3 cellular contexts compared by ENCODE assay signal in the genomic region with DNA sequence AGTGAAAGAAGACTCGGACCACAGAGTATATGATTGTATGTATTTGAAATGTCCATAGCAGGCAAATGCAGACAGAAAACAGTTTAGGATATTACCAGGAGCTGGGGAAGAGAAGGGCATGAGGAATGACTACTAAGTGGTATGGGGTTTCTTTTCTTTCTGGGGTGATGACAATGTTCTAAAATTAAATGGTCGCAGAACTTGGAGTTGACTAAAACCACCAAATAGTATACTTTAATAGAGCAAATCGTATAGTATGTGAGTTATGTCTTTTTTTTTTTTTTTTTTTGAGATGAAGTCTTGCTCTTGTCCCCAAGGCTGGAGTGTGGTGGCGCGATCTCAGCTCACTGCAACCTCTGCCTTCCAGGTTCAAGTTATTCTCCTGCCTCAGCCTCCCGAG.
TF ChIP-seq lines count a peak whose summit lies in the region.

No MANE protein-coding gene starts in this region.

TF ChIP-seq in GM23338, 12 proteins besides CTCF, POLR2A, EP300 and RAD21 (continued from another document):
- no peak for TF ChIP-seq REST (IDR thresholded peaks at IDR 0.05; ENCODE audit: unreplicated experiment)
- TF ChIP-seq NANOG (IDR thresholded peaks at IDR 0.05; ENCODE audit: borderline replicate concordance) = no peak
- TF ChIP-seq ZNF114 (CRISPR knock-in tag; IDR thresholded peaks at IDR 0.05) = no peak
- no peak for TF ChIP-seq EZH2phosphoT487 (IDR thresholded peaks at IDR 0.05; ENCODE audit: unreplicated experiment)
- no peak for TF ChIP-seq STAT1 (IDR thresholded peaks at IDR 0.05; ENCODE audit: unreplicated experiment)
- 0 out of 2 replicates have a peak, but pooled peaks have one; percentile 7 for TF ChIP-seq POLR2AphosphoS5 (IDR thresholded peaks at IDR 0.05; ENCODE audit: low read depth)

TF ChIP-seq in HEK293, 187 proteins besides CTCF, POLR2A, EP300 and RAD21 (continued from another document):
- TF ChIP-seq, protein P1, sequence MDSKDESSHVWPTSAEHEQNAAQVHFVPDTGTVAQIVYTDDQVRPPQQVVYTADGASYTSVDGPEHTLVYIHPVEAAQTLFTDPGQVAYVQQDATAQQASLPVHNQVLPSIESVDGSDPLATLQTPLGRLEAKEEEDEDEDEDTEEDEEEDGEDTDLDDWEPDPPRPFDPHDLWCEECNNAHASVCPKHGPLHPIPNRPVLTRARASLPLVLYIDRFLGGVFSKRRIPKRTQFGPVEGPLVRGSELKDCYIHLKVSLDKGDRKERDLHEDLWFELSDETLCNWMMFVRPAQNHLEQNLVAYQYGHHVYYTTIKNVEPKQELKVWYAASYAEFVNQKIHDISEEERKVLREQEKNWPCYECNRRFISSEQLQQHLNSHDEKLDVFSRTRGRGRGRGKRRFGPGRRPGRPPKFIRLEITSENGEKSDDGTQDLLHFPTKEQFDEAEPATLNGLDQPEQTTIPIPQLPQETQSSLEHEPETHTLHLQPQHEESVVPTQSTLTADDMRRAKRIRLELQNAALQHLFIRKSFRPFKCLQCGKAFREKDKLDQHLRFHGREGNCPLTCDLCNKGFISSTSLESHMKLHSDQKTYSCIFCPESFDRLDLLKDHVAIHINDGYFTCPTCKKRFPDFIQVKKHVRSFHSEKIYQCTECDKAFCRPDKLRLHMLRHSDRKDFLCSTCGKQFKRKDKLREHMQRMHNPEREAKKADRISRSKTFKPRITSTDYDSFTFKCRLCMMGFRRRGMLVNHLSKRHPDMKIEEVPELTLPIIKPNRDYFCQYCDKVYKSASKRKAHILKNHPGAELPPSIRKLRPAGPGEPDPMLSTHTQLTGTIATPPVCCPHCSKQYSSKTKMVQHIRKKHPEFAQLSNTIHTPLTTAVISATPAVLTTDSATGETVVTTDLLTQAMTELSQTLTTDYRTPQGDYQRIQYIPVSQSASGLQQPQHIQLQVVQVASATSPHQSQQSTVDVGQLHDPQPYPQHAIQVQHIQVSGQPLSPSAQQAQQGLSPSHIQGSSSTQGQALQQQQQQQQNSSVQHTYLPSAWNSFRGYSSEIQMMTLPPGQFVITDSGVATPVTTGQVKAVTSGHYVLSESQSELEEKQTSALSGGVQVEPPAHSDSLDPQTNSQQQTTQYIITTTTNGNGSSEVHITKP (tag by site-specific recombination; IDR thresholded peaks at IDR 0.05) = peak; percentile 87
- TF ChIP-seq ZFHX2 (tag by site-specific recombination; conservative IDR thresholded peaks at IDR 0.05) (no peak), ZNF548 (tag by site-specific recombination; IDR thresholded peaks at IDR 0.05) (no peak)

TF ChIP-seq in K562, 482 proteins besides CTCF, POLR2A, EP300 and RAD21 (continued from another document):
- TF ChIP-seq, protein P2, sequence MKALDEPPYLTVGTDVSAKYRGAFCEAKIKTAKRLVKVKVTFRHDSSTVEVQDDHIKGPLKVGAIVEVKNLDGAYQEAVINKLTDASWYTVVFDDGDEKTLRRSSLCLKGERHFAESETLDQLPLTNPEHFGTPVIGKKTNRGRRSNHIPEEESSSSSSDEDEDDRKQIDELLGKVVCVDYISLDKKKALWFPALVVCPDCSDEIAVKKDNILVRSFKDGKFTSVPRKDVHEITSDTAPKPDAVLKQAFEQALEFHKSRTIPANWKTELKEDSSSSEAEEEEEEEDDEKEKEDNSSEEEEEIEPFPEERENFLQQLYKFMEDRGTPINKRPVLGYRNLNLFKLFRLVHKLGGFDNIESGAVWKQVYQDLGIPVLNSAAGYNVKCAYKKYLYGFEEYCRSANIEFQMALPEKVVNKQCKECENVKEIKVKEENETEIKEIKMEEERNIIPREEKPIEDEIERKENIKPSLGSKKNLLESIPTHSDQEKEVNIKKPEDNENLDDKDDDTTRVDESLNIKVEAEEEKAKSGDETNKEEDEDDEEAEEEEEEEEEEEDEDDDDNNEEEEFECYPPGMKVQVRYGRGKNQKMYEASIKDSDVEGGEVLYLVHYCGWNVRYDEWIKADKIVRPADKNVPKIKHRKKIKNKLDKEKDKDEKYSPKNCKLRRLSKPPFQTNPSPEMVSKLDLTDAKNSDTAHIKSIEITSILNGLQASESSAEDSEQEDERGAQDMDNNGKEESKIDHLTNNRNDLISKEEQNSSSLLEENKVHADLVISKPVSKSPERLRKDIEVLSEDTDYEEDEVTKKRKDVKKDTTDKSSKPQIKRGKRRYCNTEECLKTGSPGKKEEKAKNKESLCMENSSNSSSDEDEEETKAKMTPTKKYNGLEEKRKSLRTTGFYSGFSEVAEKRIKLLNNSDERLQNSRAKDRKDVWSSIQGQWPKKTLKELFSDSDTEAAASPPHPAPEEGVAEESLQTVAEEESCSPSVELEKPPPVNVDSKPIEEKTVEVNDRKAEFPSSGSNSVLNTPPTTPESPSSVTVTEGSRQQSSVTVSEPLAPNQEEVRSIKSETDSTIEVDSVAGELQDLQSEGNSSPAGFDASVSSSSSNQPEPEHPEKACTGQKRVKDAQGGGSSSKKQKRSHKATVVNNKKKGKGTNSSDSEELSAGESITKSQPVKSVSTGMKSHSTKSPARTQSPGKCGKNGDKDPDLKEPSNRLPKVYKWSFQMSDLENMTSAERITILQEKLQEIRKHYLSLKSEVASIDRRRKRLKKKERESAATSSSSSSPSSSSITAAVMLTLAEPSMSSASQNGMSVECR (CRISPR knock-in tag; IDR thresholded peaks at IDR 0.05) = no peak
- TF ChIP-seq POLR2G (IDR thresholded peaks at IDR 0.05; ENCODE audit: low read depth, low read length) (peak; percentile 22; the same call in 1 of the 2 replicates), SIN3B (IDR thresholded peaks at IDR 0.05; ENCODE audit: low read depth) (no peak), FOXA1 (IDR thresholded peaks at IDR 0.05; ENCODE audit: borderline replicate concordance) (no peak), LARP7 (IDR thresholded peaks at IDR 0.05) (no peak), POLR2AphosphoS2 (IDR thresholded peaks at IDR 0.05; ENCODE audit: low read length) (0 out of 2 replicates have a peak, but pooled peaks have one; percentile 54), NCOA6 (IDR thresholded peaks at IDR 0.05) (no peak), MTA1 (IDR thresholded peaks at IDR 0.05; ENCODE audit: borderline replicate concordance) (no peak), ELF2 (CRISPR knock-in tag; IDR thresholded peaks at IDR 0.05) (no peak), U2AF1 (optimal IDR thresholded peaks at IDR 0.05; ENCODE audit: low read depth, low read length) (no peak), ZFP36 (IDR thresholded peaks at IDR 0.05; ENCODE audit: low read depth, low read length, partially characterized antibody) (no peak), RBM22 (IDR thresholded peaks at IDR 0.05; ENCODE audit: low read depth, low read length, poor library complexity, severe bottlenecking) (peak; percentile 51), LEF1 (IDR thresholded peaks at IDR 0.05) (no peak), ZEB2 (IDR thresholded peaks at IDR 0.05) (no peak)
- TF ChIP-seq, protein P3, sequence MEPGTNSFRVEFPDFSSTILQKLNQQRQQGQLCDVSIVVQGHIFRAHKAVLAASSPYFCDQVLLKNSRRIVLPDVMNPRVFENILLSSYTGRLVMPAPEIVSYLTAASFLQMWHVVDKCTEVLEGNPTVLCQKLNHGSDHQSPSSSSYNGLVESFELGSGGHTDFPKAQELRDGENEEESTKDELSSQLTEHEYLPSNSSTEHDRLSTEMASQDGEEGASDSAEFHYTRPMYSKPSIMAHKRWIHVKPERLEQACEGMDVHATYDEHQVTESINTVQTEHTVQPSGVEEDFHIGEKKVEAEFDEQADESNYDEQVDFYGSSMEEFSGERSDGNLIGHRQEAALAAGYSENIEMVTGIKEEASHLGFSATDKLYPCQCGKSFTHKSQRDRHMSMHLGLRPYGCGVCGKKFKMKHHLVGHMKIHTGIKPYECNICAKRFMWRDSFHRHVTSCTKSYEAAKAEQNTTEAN (CRISPR knock-in tag; IDR thresholded peaks at IDR 0.05) = no peak
- TF ChIP-seq, protein P1 (IDR thresholded peaks at IDR 0.05; ENCODE audit: partially characterized antibody) = peak; percentile 40
TF ChIP-seq in K562: peak in this region for 4.
